ENCODE assay signal across 8 cellular contexts in the genomic region with DNA sequence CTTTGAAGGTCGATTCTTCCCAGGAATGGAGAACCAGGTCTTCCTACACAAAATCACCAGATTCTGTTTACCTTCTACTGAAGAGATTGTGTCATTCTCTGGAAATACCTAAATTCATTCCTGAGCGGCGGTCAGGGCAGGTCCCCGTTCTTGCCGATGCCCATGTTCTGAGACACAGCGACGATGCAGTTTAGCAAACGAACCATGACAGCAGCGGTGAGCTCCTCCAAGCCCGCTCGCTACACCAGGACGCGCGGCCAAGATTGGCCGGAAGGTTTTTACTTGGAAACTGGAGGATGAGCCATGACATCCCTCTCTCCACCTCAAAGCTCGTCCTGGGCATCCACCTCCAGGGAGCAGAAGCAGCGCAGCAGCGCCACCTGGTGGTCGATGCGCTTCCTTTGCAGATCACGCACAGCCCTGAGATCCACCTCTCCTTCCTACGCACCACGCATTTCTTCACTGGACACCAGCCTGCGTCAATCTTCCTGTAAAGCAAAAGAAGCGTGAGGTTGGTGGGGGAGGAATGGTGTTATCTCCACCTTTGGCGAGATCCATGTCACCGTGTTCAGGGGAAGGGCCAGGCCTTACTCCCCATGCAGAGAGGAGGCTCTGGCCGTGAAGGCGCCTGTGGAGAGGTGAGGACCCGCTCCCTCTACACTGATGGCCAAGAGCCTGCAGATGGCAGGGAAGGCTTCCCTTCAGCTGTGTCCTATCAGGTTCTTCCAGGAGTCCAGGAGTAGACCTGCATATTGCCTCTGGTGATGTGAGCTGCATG. TPM values are rescaled to one million over a fixed set of nuclear protein-coding genes. Genes with fewer than 3 reads are reported as not detected.
DNase-seq lines count a peak whose midpoint lies in the region; ATAC-seq and TF ChIP-seq lines count a peak whose summit lies in the region.

No MANE protein-coding gene starts in this region.

- no peak overlapping the region for H4K91ac ChIP-seq in IMR-90 (ENCODE audit: insufficient read depth, low read depth, low read length)

- H3K27me3 ChIP-seq in BJ (ENCODE audit: control insufficient read depth, insufficient read depth, low read length) (peaks cover 17% of the 10 kb centered on the region), IMR-90 (ENCODE audit: control insufficient read depth, insufficient read depth, low read length) (peaks cover 31% of the 10 kb centered on the region), Peyer's patch (no peaks in the 10 kb centered on the region)

- H4K8ac ChIP-seq in IMR-90 (ENCODE audit: low read depth in 2 of 2, low read length in 2 of 2), result no peak overlapping the region

- no peaks in the 10 kb centered on the region for H4K20me1 ChIP-seq in IMR-90 (ENCODE audit: insufficient read depth, low read length)

- no peak overlapping the region for H2BK5ac ChIP-seq in IMR-90 (ENCODE audit: low read depth, low read length, poor library complexity, severe bottlenecking)

- no peak overlapping the region for H2BK120ac ChIP-seq in IMR-90 (ENCODE audit: low read depth, low read length)

- dilution Hi-C loops in IMR-90 (cut with HindIII; ENCODE audit: low sequenced_read_pairs, unreplicated experiment), result no loop called here

- POLR2A ChIA-PET in BJ (lab: Charles Lee) (interaction anchor here (0.7 kb wide), 1 partner anchor 32 kb away, joined by 3 read pairs; no protein-coding TSS in a partner anchor), IMR-90 (lab: Charles Lee; ENCODE audit: unreplicated experiment) (interaction anchor here (0.6 kb wide), 1 partner anchor 75 kb away, joined by 3 read pairs; no protein-coding TSS in a partner anchor)

- no peak overlapping the region for H4K5ac ChIP-seq in IMR-90 (ENCODE audit: low read depth, low read length)

- H3K27ac Mint-ChIP-seq in activated T-helper 1 cell treated with anti-CD3 and anti-CD28 coated beads, Interleukin-12 subunit alpha, Interleukin-12 subunit beta, Interleukin-2, Interleukin-4 antibody, amounts not matched to agents 30 ng/mL and 10 ng/mL and 1 ng/mL, durations not matched to agents 14 hours and 24 hours and 36 hours, result no peak overlapping the region
- no peak overlapping the region for H3K27ac Mint-ChIP-seq in nephron progenitor cell

- peak overlapping the region; percentile 82 for H2AK9ac ChIP-seq in IMR-90 (replicated peaks; ENCODE audit: low read depth, low read length, poor library complexity)

- TF ChIP-seq POLR2A in IMR-90 (IDR thresholded peaks at IDR 0.05; ENCODE audit: low read depth, low read length) (0 out of 2 replicates have a peak, but pooled peaks have one; percentile 43), Peyer's patch (IDR thresholded peaks at IDR 0.05) (no peak)

- H2AFZ ChIP-seq in IMR-90 (replicated peaks; ENCODE audit: low read length, poor library complexity), result peak overlapping the region; percentile 90

- peak overlapping the region; percentile 56 for H3K4me3 Mint-ChIP-seq in activated T-helper 1 cell treated with anti-CD3 and anti-CD28 coated beads, Interleukin-12 subunit alpha, Interleukin-12 subunit beta, Interleukin-2, Interleukin-4 antibody, amounts not matched to agents 30 ng/mL and 10 ng/mL and 1 ng/mL, durations not matched to agents 14 hours and 24 hours and 36 hours
- H3K4me3 Mint-ChIP-seq in nephron progenitor cell, result peak overlapping the region; percentile 57

- intact Hi-C loops in IMR-90 (cut with micrococcal nuclease), result loop anchor here (1.0 to 2.0 kb wide), 2 partner anchors 170 to 230 kb away; no protein-coding TSS in a partner anchor
- intact Hi-C loops in activated T-helper 1 cell treated with anti-CD3 and anti-CD28 coated beads, Interleukin-12 subunit alpha, Interleukin-12 subunit beta, Interleukin-2, Interleukin-4 antibody, amounts not matched to agents 30 ng/mL and 10 ng/mL and 1 ng/mL, durations not matched to agents 14 hours and 24 hours and 36 hours (cut with micrococcal nuclease), result loop anchor here (1.0 kb wide), 4 partner anchors 9 to 230 kb away; a partner anchor contains a TSS

- DNase-seq in BJ (ENCODE audit: low read depth) (peak; percentile 35), IMR-90 (peak; percentile 86), Peyer's patch (peak; percentile 82 to 94 (median 94)), fibroblast of pulmonary artery (ENCODE audit: low read depth) (peak; percentile 93), nephron progenitor cell (peak; percentile 94)
- DNase-seq in activated T-helper 1 cell treated with anti-CD3 and anti-CD28 coated beads, Interleukin-12 subunit alpha, Interleukin-12 subunit beta, Interleukin-2, Interleukin-4 antibody, amounts not matched to agents 30 ng/mL and 10 ng/mL and 1 ng/mL, durations not matched to agents 14 hours and 24 hours and 36 hours (ENCODE audit: low spot score), result peak; percentile 81
- peak; percentile 81 for DNase-seq in stimulated activated naive CD4-positive, alpha-beta T cell treated with Interleukin-2 at 50 U/mL for 16 hours (lab: John Stamatoyannopoulos, UW)

- in situ Hi-C loops in IMR-90 (cut with MboI; ENCODE audit: low sequenced_read_pairs), result loop anchor here (5.0 kb wide), 2 partner anchors 170 to 230 kb away; a partner anchor contains a TSS

- no peaks in the 10 kb centered on the region for H3K79me1 ChIP-seq in IMR-90 (ENCODE audit: low read depth in 1 of 2, low read length in 2 of 2)

- peaks cover 64% of the 10 kb centered on the region for H3K27me3 Mint-ChIP-seq in activated T-helper 1 cell treated with anti-CD3 and anti-CD28 coated beads, Interleukin-12 subunit alpha, Interleukin-12 subunit beta, Interleukin-2, Interleukin-4 antibody, amounts not matched to agents 30 ng/mL and 10 ng/mL and 1 ng/mL, durations not matched to agents 14 hours and 24 hours and 36 hours (ENCODE audit: insufficient read depth)
- H3K27me3 Mint-ChIP-seq in nephron progenitor cell (ENCODE audit: low read depth, poor library complexity), result peaks cover 89% of the 10 kb centered on the region

- H3K4me1 Mint-ChIP-seq in activated T-helper 1 cell treated with anti-CD3 and anti-CD28 coated beads, Interleukin-12 subunit alpha, Interleukin-12 subunit beta, Interleukin-2, Interleukin-4 antibody, amounts not matched to agents 30 ng/mL and 10 ng/mL and 1 ng/mL, durations not matched to agents 14 hours and 24 hours and 36 hours (ENCODE audit: low read depth), result peaks cover 39% of the 10 kb centered on the region
- peaks cover 4% of the 10 kb centered on the region for H3K4me1 Mint-ChIP-seq in nephron progenitor cell

- peak overlapping the region; percentile 67 for H3K4me2 ChIP-seq in IMR-90 (ENCODE audit: low read depth, low read length)

- TF ChIP-seq CTCF in BJ (IDR thresholded peaks at IDR 0.05; ENCODE audit: insufficient read depth, low read depth, low read length) (peak; percentile 96), IMR-90 (conservative IDR thresholded peaks at IDR 0.05; ENCODE audit: low read depth, low read length) (peak; percentile 98), Peyer's patch (IDR thresholded peaks at IDR 0.05) (peak; percentile 87 to 97 (median 96)), fibroblast of pulmonary artery (IDR thresholded peaks at IDR 0.05; ENCODE audit: low read length, missing control alignments) (peak; percentile 94), nephron progenitor cell (IDR thresholded peaks at IDR 0.05) (peak; percentile 85)

- peak; percentile 97 for TF ChIP-seq RAD21 in IMR-90 (IDR thresholded peaks at IDR 0.05; ENCODE audit: low read length)

- no peaks in the 10 kb centered on the region for H3K4me1 ChIP-seq in IMR-90 (ENCODE audit: control insufficient read depth, insufficient read depth, low read length)
- no peaks in the 10 kb centered on the region for H3K4me1 ChIP-seq in Peyer's patch

- H3K36me3 ChIP-seq in BJ (ENCODE audit: control insufficient read depth, insufficient read depth, low read length) (no peaks in the 10 kb centered on the region), IMR-90 (ENCODE audit: control insufficient read depth, insufficient read depth, low read length) (no peaks in the 10 kb centered on the region), Peyer's patch (no peaks in the 10 kb centered on the region)

- H3K14ac ChIP-seq in IMR-90 (replicated peaks; ENCODE audit: low read depth, low read length), result no peak overlapping the region

- peaks cover 2% of the 10 kb centered on the region for H3K36me3 Mint-ChIP-seq in activated T-helper 1 cell treated with anti-CD3 and anti-CD28 coated beads, Interleukin-12 subunit alpha, Interleukin-12 subunit beta, Interleukin-2, Interleukin-4 antibody, amounts not matched to agents 30 ng/mL and 10 ng/mL and 1 ng/mL, durations not matched to agents 14 hours and 24 hours and 36 hours (ENCODE audit: low read depth)
- no peaks in the 10 kb centered on the region for H3K36me3 Mint-ChIP-seq in nephron progenitor cell (ENCODE audit: low read depth)

- H3K56ac ChIP-seq in IMR-90 (ENCODE audit: extremely low read depth, insufficient read depth, low read length), result no peak overlapping the region

- peaks cover 1% of the 10 kb centered on the region for H3K9me3 Mint-ChIP-seq in activated T-helper 1 cell treated with anti-CD3 and anti-CD28 coated beads, Interleukin-12 subunit alpha, Interleukin-12 subunit beta, Interleukin-2, Interleukin-4 antibody, amounts not matched to agents 30 ng/mL and 10 ng/mL and 1 ng/mL, durations not matched to agents 14 hours and 24 hours and 36 hours
- H3K9me3 Mint-ChIP-seq in nephron progenitor cell, result peaks cover 6% of the 10 kb centered on the region

- H3K9me1 ChIP-seq in IMR-90 (ENCODE audit: insufficient read depth, low read length), result no peaks in the 10 kb centered on the region

- no peak overlapping the region for H2BK15ac ChIP-seq in IMR-90 (ENCODE audit: low read depth, low read length)

- peak overlapping the region; percentile 17; the same call in 1 of the 2 replicates for H3K4me3 ChIP-seq in BJ (ENCODE audit: low read depth, low read length)
- no peak overlapping the region for H3K4me3 ChIP-seq in IMR-90 (ENCODE audit: insufficient read depth, low read depth, low read length)
- H3K4me3 ChIP-seq in Peyer's patch, result peak overlapping the region; percentile 22 to 48 (median 39)
- no peak overlapping the region for H3K4me3 ChIP-seq in fibroblast of pulmonary artery (replicated peaks; ENCODE audit: low read depth, low read length)

- CTCF ChIA-PET in BJ (lab: Yijun Ruan, JAX) (interaction anchor here (0.6 to 9.0 kb wide), 43 partner anchors 9 to 241 kb away, joined by 3 to 201 read pairs (median 4); a partner anchor contains a TSS), IMR-90 (lab: Yijun Ruan, JAX) (interaction anchor here (0.5 to 1.4 kb wide), 14 partner anchors 8 to 250 kb away, joined by 3 to 10 read pairs (median 3); a partner anchor contains a TSS)

- H2BK20ac ChIP-seq in IMR-90 (ENCODE audit: low read depth, low read length), result no peak overlapping the region

- ATAC-seq in GM19324 (IDR thresholded peaks at IDR 0.05; ENCODE audit: low FRiP score, unreplicated experiment) (peak; percentile 62), IMR-90 (ENCODE audit: low read depth) (peak; percentile 100)

- H3K23ac ChIP-seq in IMR-90 (ENCODE audit: low read depth, low read length), result no peak overlapping the region

- no peak overlapping the region for H3K9ac ChIP-seq in IMR-90 (ENCODE audit: low read depth, low read length)

- no peak overlapping the region for H3K27ac ChIP-seq in IMR-90 (ENCODE audit: insufficient read depth, low read length)
- H3K27ac ChIP-seq in Peyer's patch, result peak overlapping the region in 1 of 4 donors; percentile 38

- no peak overlapping the region for H2AK5ac ChIP-seq in IMR-90 (ENCODE audit: low read depth, low read length)

- no peak overlapping the region for H3K4ac ChIP-seq in IMR-90 (ENCODE audit: low read depth, low read length)

- H3K18ac ChIP-seq in IMR-90 (ENCODE audit: low read depth, low read length), result no peak overlapping the region

- WGBS in IMR-90 (ENCODE audit: extremely low coverage in 2 of 2, insufficient read length in 1 of 2), 2 experiments, result no CpG with 5 or more reads among the region's 30 CpGs

- H3K9me3 ChIP-seq in IMR-90 (ENCODE audit: control insufficient read depth, insufficient read depth, low read length) (no peaks in the 10 kb centered on the region), Peyer's patch (no peaks in the 10 kb centered on the region)

- BruUV-seq in IMR-90 (replicated peaks; lab: Mats Ljungman, UMichigan), result no TSS peak

RNA-seq across cellular contexts. Expression of a gene that starts 9.9 kb away (rescaled TPM):
- polyA plus RNA-seq in BJ (2011; rRNA removed), result 1,142 and 1,777 TPM in 2 replicates
- polyA minus RNA-seq in BJ (2011; rRNA and poly(A)+ RNA removed), result 225 and 293 TPM in 2 replicates
- 41.7 and 44.1 TPM in 2 replicates for total RNA-seq in IMR-90 (2012; rRNA removed)
- polyA plus RNA-seq in IMR-90 (2012; rRNA removed), result 259 and 309 TPM in 2 replicates
- polyA plus RNA-seq in IMR-90 (2012; cell fraction: cytosol; rRNA removed), result 346 and 472 TPM in 2 replicates
- polyA plus RNA-seq in IMR-90 (2012; cell fraction: nucleus; rRNA removed; ENCODE audit: low replicate concordance), result 315 and 357 TPM in 2 replicates
- total RNA-seq in Peyer's patch, result 1,000 to 10,000 TPM in 3 of 4 donors, 100 to 1,000 TPM in 1; 835 to 3,384 (median 2,517) TPM
- 3,770 and 3,814 TPM in 2 replicates for total RNA-seq in activated T-helper 1 cell treated with anti-CD3 and anti-CD28 coated beads, Interleukin-12 subunit alpha, Interleukin-12 subunit beta, Interleukin-2, Interleukin-4 antibody, amounts not matched to agents 30 ng/mL and 10 ng/mL and 1 ng/mL, durations not matched to agents 14 hours and 24 hours and 36 hours

RNA-seq across cellular contexts. Expression of a gene that starts 36.5 kb away (rescaled TPM):
- polyA plus RNA-seq in BJ (2011; rRNA removed) (71.6 and 96.1 TPM in 2 replicates), IMR-90 (2012; rRNA removed) (67.7 and 72.8 TPM in 2 replicates)
- polyA minus RNA-seq in BJ (2011; rRNA and poly(A)+ RNA removed), result 29.5 and 40.6 TPM in 2 replicates
- total RNA-seq in IMR-90 (2012; rRNA removed) (52.2 and 55.9 TPM in 2 replicates), Peyer's patch (10 to 100 TPM; 21.0 to 71.0 (median 29.1) TPM)
- polyA plus RNA-seq in IMR-90 (2012; cell fraction: cytosol; rRNA removed), result 42.3 and 47.1 TPM in 2 replicates
- polyA plus RNA-seq in IMR-90 (2012; cell fraction: nucleus; rRNA removed; ENCODE audit: low replicate concordance), result 62.2 and 62.4 TPM in 2 replicates
- total RNA-seq in activated T-helper 1 cell treated with anti-CD3 and anti-CD28 coated beads, Interleukin-12 subunit alpha, Interleukin-12 subunit beta, Interleukin-2, Interleukin-4 antibody, amounts not matched to agents 30 ng/mL and 10 ng/mL and 1 ng/mL, durations not matched to agents 14 hours and 24 hours and 36 hours, result 11.5 and 12.4 TPM in 2 replicates

Comparison
In these comparisons a context has a peak if more than half of its experiments do, and no peak if none do; other contexts are left out.
1. DNase-seq: peak in every context shown above with its lines; median percentile 94 in Peyer's patch; 94 in nephron progenitor cell; 93 in fibroblast of pulmonary artery; 86 in IMR-90; 81 in activated T-helper 1 cell treated with anti-CD3 and anti-CD28 coated beads, Interleukin-12 subunit alpha, Interleukin-12 subunit beta, Interleukin-2, Interleukin-4 antibody, amounts not matched to agents 30 ng/mL and 10 ng/mL and 1 ng/mL, durations not matched to agents 14 hours and 24 hours and 36 hours; 81 in stimulated activated naive CD4-positive, alpha-beta T cell treated with Interleukin-2 at 50 U/mL for 16 hours; 35 in BJ.
2. H3K4me3 ChIP-seq: peak in BJ (single experiment) and Peyer's patch (4 of 4); none in IMR-90 (single experiment) and fibroblast of pulmonary artery (single experiment).
3. RNA of a gene that starts 9.9 kb away (total RNA-seq): 3,770 to 3,814 TPM in activated T-helper 1 cell treated with anti-CD3 and anti-CD28 coated beads, Interleukin-12 subunit alpha, Interleukin-12 subunit beta, Interleukin-2, Interleukin-4 antibody, amounts not matched to agents 30 ng/mL and 10 ng/mL and 1 ng/mL, durations not matched to agents 14 hours and 24 hours and 36 hours and 835 to 3,384 TPM in Peyer's patch; 41.7 to 44.1 TPM in IMR-90; every median in the first group is over 10 times any median in the second.
4. Peak in every context shown above with its lines, with median percentiles within 50 percentile points of each other: CTCF ChIP-seq.